Comparison of ENCODE assay signal across 14 cellular contexts in the genomic region with DNA sequence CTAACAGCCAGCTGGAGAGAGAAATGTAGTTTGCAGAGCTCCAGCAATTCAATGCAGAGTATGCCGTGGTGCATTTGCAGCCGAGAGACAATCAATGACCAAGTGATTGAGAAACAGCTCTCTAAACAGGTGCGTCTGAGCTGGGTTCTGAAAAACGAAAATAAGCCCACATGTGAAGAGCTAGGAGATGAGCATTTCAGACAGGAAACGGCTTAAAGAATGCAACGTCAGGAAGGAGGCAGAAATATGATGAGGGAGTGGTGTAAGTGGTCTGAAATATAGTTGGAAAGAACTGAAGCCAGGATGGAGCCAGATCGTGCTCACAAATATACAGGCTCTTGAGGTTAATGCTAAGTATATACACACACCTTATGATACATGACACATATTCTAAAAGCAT. TPM values are rescaled to one million over a fixed set of nuclear protein-coding genes. Genes with fewer than 3 reads are reported as not detected.
DNase-seq lines count a peak whose midpoint lies in the region; ATAC-seq and TF ChIP-seq lines count a peak whose summit lies in the region.
"Had no signal": no experiment of that assay in that cellular context is flagged by ENCODE, and none has a peak within 500 bp of the region (broad histone marks: within the 10 kb centered on the region; RNA-seq: fewer than 3 reads in every experiment).

No MANE protein-coding gene starts in this region.

- no peak overlapping the region for H3K27ac ChIP-seq in osteoblast (ENCODE audit: low read depth, low read length)
- H3K27ac ChIP-seq: tibial artery had no signal

- no peaks in the 10 kb centered on the region for H3K36me3 Mint-ChIP-seq in activated CD4-positive, alpha-beta T cell treated with anti-CD3 and anti-CD28 coated beads, Interleukin-2, amount 10 ng/mL, durations not matched to agents 24 days and 14 days (ENCODE audit: low read depth)
- no peaks in the 10 kb centered on the region for H3K36me3 Mint-ChIP-seq in activated CD8-positive, alpha-beta T cell treated with anti-CD3 and anti-CD28 coated beads, Interleukin-2, amount 10 ng/mL, durations not matched to agents 7 days and 5 days (ENCODE audit: low read depth)

- H2AFZ ChIP-seq in osteoblast (ENCODE audit: low read length) = no peak overlapping the region

- peaks cover 22% of the 10 kb centered on the region for H3K4me1 ChIP-seq in osteoblast (ENCODE audit: insufficient read depth, low read length)

- no peak overlapping the region for H3K4me3 ChIP-seq in osteoblast (ENCODE audit: insufficient read depth, low read length)
- H3K4me3 ChIP-seq: tibial artery had no signal

- H3K27me3 Mint-ChIP-seq in activated CD4-positive, alpha-beta T cell treated with anti-CD3 and anti-CD28 coated beads, Interleukin-2, amount 10 ng/mL, durations not matched to agents 24 days and 14 days = no peaks in the 10 kb centered on the region
- no peaks in the 10 kb centered on the region for H3K27me3 Mint-ChIP-seq in activated CD8-positive, alpha-beta T cell treated with anti-CD3 and anti-CD28 coated beads, Interleukin-2, amount 10 ng/mL, durations not matched to agents 7 days and 5 days (ENCODE audit: low read depth)

- no peaks in the 10 kb centered on the region for H3K9me3 Mint-ChIP-seq in activated CD4-positive, alpha-beta T cell treated with anti-CD3 and anti-CD28 coated beads, Interleukin-2, amount 10 ng/mL, durations not matched to agents 24 days and 14 days
- no peaks in the 10 kb centered on the region for H3K9me3 Mint-ChIP-seq in activated CD8-positive, alpha-beta T cell treated with anti-CD3 and anti-CD28 coated beads, Interleukin-2, amount 10 ng/mL, durations not matched to agents 7 days and 5 days (ENCODE audit: insufficient read depth)
- H3K9me3 Mint-ChIP-seq: immature natural killer cell had no signal

- H3K4me2 ChIP-seq in osteoblast (ENCODE audit: insufficient read depth, low read length) = peak overlapping the region; percentile 49

- H3K36me3 ChIP-seq in osteoblast (ENCODE audit: insufficient read depth, low read length) = no peaks in the 10 kb centered on the region
- H3K36me3 ChIP-seq: tibial artery had no signal

- peak; percentile 49 for ATAC-seq in activated CD8-positive, alpha-beta T cell treated with anti-CD3 and anti-CD28 coated beads, Interleukin-2, amount 10 ng/mL, durations not matched to agents 7 days and 5 days
- ATAC-seq in HG02852 (IDR thresholded peaks at IDR 0.05; ENCODE audit: unreplicated experiment) (no peak), GM18511 (IDR thresholded peaks at IDR 0.05; ENCODE audit: unreplicated experiment) (no peak)

- H4K20me1 ChIP-seq in osteoblast (ENCODE audit: insufficient read depth, low read length) = no peaks in the 10 kb centered on the region

- no peaks in the 10 kb centered on the region for H3K79me2 ChIP-seq in osteoblast (ENCODE audit: insufficient read depth, low read length)

- intact Hi-C loops in activated CD4-positive, alpha-beta T cell treated with anti-CD3 and anti-CD28 coated beads, Interleukin-2, amount 10 ng/mL, durations not matched to agents 24 days and 14 days (cut with micrococcal nuclease) = no loop called here

- H3K27me3 ChIP-seq in osteoblast (ENCODE audit: insufficient read depth, low read length) = no peaks in the 10 kb centered on the region
- H3K27me3 ChIP-seq: tibial artery had no signal

- no peaks in the 10 kb centered on the region for H3K9me3 ChIP-seq in osteoblast (ENCODE audit: low read depth, low read length)
- H3K9me3 ChIP-seq: tibial artery had no signal

- no peak overlapping the region for H3K27ac Mint-ChIP-seq in activated CD4-positive, alpha-beta T cell treated with anti-CD3 and anti-CD28 coated beads, Interleukin-2, amount 10 ng/mL, durations not matched to agents 24 days and 14 days
- H3K27ac Mint-ChIP-seq in activated CD8-positive, alpha-beta T cell treated with anti-CD3 and anti-CD28 coated beads, Interleukin-2, amount 10 ng/mL, durations not matched to agents 7 days and 5 days = no peak overlapping the region
- H3K27ac Mint-ChIP-seq: immature natural killer cell, naive B cell had no signal

- no peak for TF ChIP-seq CTCF in osteoblast (IDR thresholded peaks at IDR 0.05; ENCODE audit: extremely low read depth, low read depth, low read length)

- DNase-seq in activated CD4-positive, alpha-beta T cell treated with anti-CD3 and anti-CD28 coated beads, Interleukin-2, amount 10 ng/mL, durations not matched to agents 24 days and 14 days = peak; percentile 64
- DNase-seq in activated CD4-positive, alpha-beta T cell treated with anti-CD3 and anti-CD28 coated beads, Interleukin-2, amount 50 U/mL, for 4 hours = no peak
- peak; percentile 3 for DNase-seq in HK-2 (ENCODE audit: unreplicated experiment)
- DNase-seq in activated CD8-positive, alpha-beta T cell treated with anti-CD3 and anti-CD28 coated beads, Interleukin-2, amount 10 ng/mL, durations not matched to agents 7 days and 5 days = peak; percentile 26
- no peak for DNase-seq in osteoblast (ENCODE audit: insufficient read length, low spot score, missing footprints)
- no peak for DNase-seq in NCI-H1092 treated with DMSO at 0.1 percent for 48 hours (lab: John Stamatoyannopoulos, UW)
- DNase-seq: immature natural killer cell, MV-4-11, naive B cell, NCI-H510A treated with DMSO at 0.1 percent for 48 hours, right cardiac atrium, tibial artery had no signal

- H3K4me3 Mint-ChIP-seq in activated CD4-positive, alpha-beta T cell treated with anti-CD3 and anti-CD28 coated beads, Interleukin-2, amount 10 ng/mL, durations not matched to agents 24 days and 14 days = no peak overlapping the region
- no peak overlapping the region for H3K4me3 Mint-ChIP-seq in activated CD8-positive, alpha-beta T cell treated with anti-CD3 and anti-CD28 coated beads, Interleukin-2, amount 10 ng/mL, durations not matched to agents 7 days and 5 days
- H3K4me3 Mint-ChIP-seq: immature natural killer cell, naive B cell had no signal

- CTCF ChIA-PET in activated CD8-positive, alpha-beta T cell treated with anti-CD3 and anti-CD28 coated beads, Interleukin-2, amount 10 ng/mL, durations not matched to agents 7 days and 5 days (lab: Charles Lee) = interaction anchor here (1.2 kb wide), 1 partner anchor 173 kb away, joined by 4 read pairs; a partner anchor contains a TSS

- H3K4me1 Mint-ChIP-seq in activated CD4-positive, alpha-beta T cell treated with anti-CD3 and anti-CD28 coated beads, Interleukin-2, amount 10 ng/mL, durations not matched to agents 24 days and 14 days = peaks cover 16% of the 10 kb centered on the region
- H3K4me1 Mint-ChIP-seq in activated CD8-positive, alpha-beta T cell treated with anti-CD3 and anti-CD28 coated beads, Interleukin-2, amount 10 ng/mL, durations not matched to agents 7 days and 5 days (ENCODE audit: low read depth) = peaks cover 6% of the 10 kb centered on the region

- POLR2A ChIA-PET in activated CD8-positive, alpha-beta T cell treated with anti-CD3 and anti-CD28 coated beads, Interleukin-2, amount 10 ng/mL, durations not matched to agents 7 days and 5 days (lab: Charles Lee) = interaction anchor here (0.9 to 1.7 kb wide), 2 partner anchors 9 to 159 kb away, joined by 3 read pairs; no protein-coding TSS in a partner anchor

RNA-seq across cellular contexts. Expression of a gene that starts 2.5 kb away (rescaled TPM):
- 0.14 and 0.28 TPM in 2 replicates for total RNA-seq in activated CD4-positive, alpha-beta T cell treated with anti-CD3 and anti-CD28 coated beads, Interleukin-2, amount 10 ng/mL, durations not matched to agents 24 days and 14 days
- total RNA-seq in activated CD8-positive, alpha-beta T cell treated with anti-CD3 and anti-CD28 coated beads, Interleukin-2, amount 10 ng/mL, durations not matched to agents 7 days and 5 days = not detected
- total RNA-seq in osteoblast = not detected in 2 replicates

RNA-seq across cellular contexts. Expression of a gene that starts 54.4 kb away (rescaled TPM):
- 5.2 and 5.3 TPM in 2 replicates for total RNA-seq in activated CD4-positive, alpha-beta T cell treated with anti-CD3 and anti-CD28 coated beads, Interleukin-2, amount 10 ng/mL, durations not matched to agents 24 days and 14 days
- total RNA-seq in activated CD8-positive, alpha-beta T cell treated with anti-CD3 and anti-CD28 coated beads, Interleukin-2, amount 10 ng/mL, durations not matched to agents 7 days and 5 days = 1 to 10 TPM; 5.1 to 5.5 TPM
- total RNA-seq in osteoblast = 21.2 and 21.7 TPM in 2 replicates

Comparison
In these comparisons a context has a peak if more than half of its experiments do, and no peak if none do; other contexts are left out.
1. DNase-seq: peak in activated CD4-positive, alpha-beta T cell treated with anti-CD3 and anti-CD28 coated beads, Interleukin-2, amount 10 ng/mL, durations not matched to agents 24 days and 14 days (single experiment), HK-2 (single experiment) and activated CD8-positive, alpha-beta T cell treated with anti-CD3 and anti-CD28 coated beads, Interleukin-2, amount 10 ng/mL, durations not matched to agents 7 days and 5 days (single experiment); none in activated CD4-positive, alpha-beta T cell treated with anti-CD3 and anti-CD28 coated beads, Interleukin-2, amount 50 U/mL, for 4 hours (0 of 2), osteoblast (single experiment) and NCI-H1092 treated with DMSO at 0.1 percent for 48 hours (single experiment).